23 cellular contexts compared by ENCODE assay signal in genomic region chr16:78903237-78903636, GRCh38.
"Had no signal": no experiment of that assay in that cellular context is flagged by ENCODE, and none has a peak within 500 bp of the region (broad histone marks: within the 10 kb centered on the region; RNA-seq: fewer than 3 reads in every experiment).

No MANE protein-coding gene starts in this region.

- H3K27ac ChIP-seq: dorsolateral prefrontal cortex, lower lobe of right lung, prostate gland, right atrium auricular region, stomach, thyroid gland, vagina had no signal

- H3K36me3 ChIP-seq: lower lobe of right lung, prostate gland, right atrium auricular region, stomach, thyroid gland, vagina had no signal

- FAIRE-seq: frontal cortex had no signal

- H3K27ac Mint-ChIP-seq: naive thymus-derived CD8-positive, alpha-beta T cell; stimulated activated effector memory CD8-positive, alpha-beta T cell treated with anti-CD3 and anti-CD28 coated beads, Interleukin-12 subunit alpha, Interleukin-12 subunit beta, amount 100 ng/mL, for 72 hours had no signal

- H3K4me1 ChIP-seq: lower lobe of right lung, prostate gland, right atrium auricular region, thyroid gland had no signal

- H3K9me3 ChIP-seq: lower lobe of right lung, prostate gland, right atrium auricular region, stomach, thyroid gland, vagina had no signal

- H3K4me3 Mint-ChIP-seq: immature natural killer cell; naive thymus-derived CD8-positive, alpha-beta T cell; nephron progenitor cell; stimulated activated effector memory CD8-positive, alpha-beta T cell treated with anti-CD3 and anti-CD28 coated beads, Interleukin-12 subunit alpha, Interleukin-12 subunit beta, amount 100 ng/mL, for 72 hours had no signal

- H3K27me3 ChIP-seq: right atrium auricular region, stomach, thyroid gland, vagina had no signal

- ATAC-seq: left colon; left ventricle myocardium superior; lower lobe of right lung; naive thymus-derived CD8-positive, alpha-beta T cell; stimulated activated effector memory CD8-positive, alpha-beta T cell treated with anti-CD3 and anti-CD28 coated beads, Interleukin-12 subunit alpha, Interleukin-12 subunit beta, amount 100 ng/mL, for 72 hours had no signal

- H3K4me3 ChIP-seq: dorsolateral prefrontal cortex, lower lobe of right lung, prostate gland, right atrium auricular region, stomach, thyroid gland, vagina had no signal

- H3K9me3 Mint-ChIP-seq: immature natural killer cell; stimulated activated effector memory CD8-positive, alpha-beta T cell treated with anti-CD3 and anti-CD28 coated beads, Interleukin-12 subunit alpha, Interleukin-12 subunit beta, amount 100 ng/mL, for 72 hours had no signal

- H3K27me3 Mint-ChIP-seq: naive thymus-derived CD8-positive, alpha-beta T cell had no signal

- H3K4me1 Mint-ChIP-seq: naive thymus-derived CD8-positive, alpha-beta T cell had no signal

- H3K36me3 Mint-ChIP-seq: immature natural killer cell had no signal

- DNase-seq: dorsolateral prefrontal cortex; effector CD4-positive, alpha-beta T cell; hypothalamus; immature natural killer cell; islet precursor cell; kidney glomerular epithelial cell; left colon; left ventricle myocardium superior; lower lobe of right lung; naive thymus-derived CD8-positive, alpha-beta T cell; nephron progenitor cell; nucleus accumbens; stimulated activated CD4-positive, alpha-beta T cell treated with anti-CD3 and anti-CD28 coated beads, Interleukin-2, amount 100 ng/mL, for 24 hours; stimulated activated CD4-positive, alpha-beta T cell treated with anti-CD3 and anti-CD28 coated beads, Interleukin-4, amount 100 ng/mL, for 24 hours; stimulated activated naive CD4-positive, alpha-beta T cell treated with Interleukin-2 at 50 U/mL for 16 hours; stomach; trophoblast cell had no signal
